10 cellular contexts compared by ENCODE assay signal in genomic region chr3:190038050-190038631, GRCh38.
A peak's percentile ranks its signal among the peaks of the same experiment; 100 is the strongest.
DNase-seq lines count a peak whose midpoint lies in the region; ATAC-seq and TF ChIP-seq lines count a peak whose summit lies in the region.
"Had no signal": no experiment of that assay in that cellular context is flagged by ENCODE, and none has a peak within 500 bp of the region (broad histone marks: within the 10 kb centered on the region; RNA-seq: fewer than 3 reads in every experiment).

No MANE protein-coding gene starts in this region.

- H3K27ac Mint-ChIP-seq in GM23338 (peak overlapping the region; percentile 89), neural progenitor cell (no peak overlapping the region)
- no peak overlapping the region for H3K27ac Mint-ChIP-seq in activated T-helper 17 cell treated with anti-CD3 and anti-CD28 coated beads, Interleukin-2, amount 50 U/mL, for 72 hours

- BruUV-seq in PC-3 (replicated peaks; lab: Mats Ljungman, UMichigan): no TSS peak

- H3K79me2 ChIP-seq in GM23338 (replicated peaks; ENCODE audit: insufficient read depth) (no peaks in the 10 kb centered on the region), PC-3 (ENCODE audit: low read length) (no peaks in the 10 kb centered on the region), neural progenitor cell (ENCODE audit: low read depth) (no peaks in the 10 kb centered on the region)

- H3K4me1 ChIP-seq in GM23338 (ENCODE audit: insufficient read depth) (peaks cover 46% of the 10 kb centered on the region), PC-3 (ENCODE audit: insufficient read depth, low read length) (peaks cover 9% of the 10 kb centered on the region; the same call in 1 of the 2 replicates), esophagus squamous epithelium (peaks cover 7 to 63% (median 12%) of the 10 kb centered on the region in 3 donors), neural progenitor cell (peaks cover 20% of the 10 kb centered on the region)

- H3F3A ChIP-seq in GM23338 (replicated peaks; ENCODE audit: low read depth) (no peaks in the 10 kb centered on the region), PC-3 (ENCODE audit: low read length, unreplicated experiment) (no peaks in the 10 kb centered on the region), neural progenitor cell (ENCODE audit: low read depth) (peaks cover 5% of the 10 kb centered on the region)

- 20 to 40% methylated on average over 2 to 4 of the region's 4 CpGs for WGBS in esophagus squamous epithelium, 2 donors

- no peak for TF ChIP-seq POLR2A in esophagus squamous epithelium (IDR thresholded peaks at IDR 0.05)

- H3K9me2 ChIP-seq in GM23338 (ENCODE audit: insufficient read depth) (no peaks in the 10 kb centered on the region), PC-3 (replicated peaks; ENCODE audit: low read length) (no peaks in the 10 kb centered on the region)

- TF ChIP-seq CTCF in GM23338 (conservative IDR thresholded peaks at IDR 0.05; ENCODE audit: low read depth in 2 of 2): no peak
- TF ChIP-seq CTCF in PC-3 (conservative IDR thresholded peaks at IDR 0.05; ENCODE audit: low read depth, low read length): no peak
- no peak for TF ChIP-seq CTCF in esophagus squamous epithelium (IDR thresholded peaks at IDR 0.05)
- TF ChIP-seq CTCF in neural progenitor cell (IDR thresholded peaks at IDR 0.05): no peak

- H3K4me3 ChIP-seq in GM23338: no peak overlapping the region
- no peak overlapping the region for H3K4me3 ChIP-seq in PC-3 (ENCODE audit: low read length)
- no peak overlapping the region for H3K4me3 ChIP-seq in esophagus squamous epithelium
- H3K4me3 ChIP-seq in neural progenitor cell: no peak overlapping the region
- H3K4me3 ChIP-seq: uterus had no signal

- H3K27me3 Mint-ChIP-seq in GM23338 (ENCODE audit: insufficient read depth, low read depth, poor library complexity) (peaks cover 2% of the 10 kb centered on the region), neural progenitor cell (ENCODE audit: insufficient read depth, low read depth) (no peaks in the 10 kb centered on the region)
- H3K27me3 Mint-ChIP-seq in activated T-helper 17 cell treated with anti-CD3 and anti-CD28 coated beads, Interleukin-2, amount 50 U/mL, for 72 hours: peaks cover 24% of the 10 kb centered on the region

- no peak overlapping the region for H3K4me2 ChIP-seq in GM23338
- H3K4me2 ChIP-seq in PC-3 (ENCODE audit: low read length): peak overlapping the region; percentile 32; the same call in 1 of the 2 replicates
- no peak overlapping the region for H3K4me2 ChIP-seq in neural progenitor cell

- H3K36me3 ChIP-seq in GM23338 (ENCODE audit: insufficient read depth) (no peaks in the 10 kb centered on the region), PC-3 (ENCODE audit: low read depth, low read length) (no peaks in the 10 kb centered on the region), esophagus squamous epithelium (no peaks in the 10 kb centered on the region), neural progenitor cell (no peaks in the 10 kb centered on the region)
- H3K36me3 ChIP-seq: uterus had no signal

- H3K4me3 Mint-ChIP-seq in GM23338 (no peak overlapping the region), neural progenitor cell (no peak overlapping the region)
- H3K4me3 Mint-ChIP-seq in activated T-helper 17 cell treated with anti-CD3 and anti-CD28 coated beads, Interleukin-2, amount 50 U/mL, for 72 hours: no peak overlapping the region

- H3K27ac ChIP-seq in GM23338 (ENCODE audit: low read depth) (no peak overlapping the region), PC-3 (ENCODE audit: low read length) (no peak overlapping the region), esophagus squamous epithelium (peak overlapping the region in 3 of 4 donors; percentile 26 to 77 (median 27)), neural progenitor cell (no peak overlapping the region)
- H3K27ac ChIP-seq: uterus had no signal

- no peaks in the 10 kb centered on the region for H4K20me1 ChIP-seq in GM23338 (replicated peaks; ENCODE audit: insufficient read depth)
- no peaks in the 10 kb centered on the region for H4K20me1 ChIP-seq in PC-3 (ENCODE audit: low read length)
- no peaks in the 10 kb centered on the region for H4K20me1 ChIP-seq in neural progenitor cell (ENCODE audit: low read depth)

- H3K9ac ChIP-seq in PC-3 (ENCODE audit: low read length) (no peak overlapping the region), neural progenitor cell (no peak overlapping the region)

- CTCF ChIA-PET in PC-3 (lab: Charles Lee): interaction anchor here (0.6 kb wide), 2 partner anchors 82 to 83 kb away, joined by 5 to 7 read pairs; no protein-coding TSS in a partner anchor

- peaks cover 67% of the 10 kb centered on the region for H3K4me1 Mint-ChIP-seq in GM23338
- peaks cover 26% of the 10 kb centered on the region for H3K4me1 Mint-ChIP-seq in neural progenitor cell
- H3K4me1 Mint-ChIP-seq in activated T-helper 17 cell treated with anti-CD3 and anti-CD28 coated beads, Interleukin-2, amount 50 U/mL, for 72 hours: no peaks in the 10 kb centered on the region

- intact Hi-C loops in PC-3 (cut with micrococcal nuclease): no loop called here
- intact Hi-C loops in esophagus squamous epithelium (cut with DNase I): no loop called here

- no peak overlapping the region for H2AFZ ChIP-seq in GM23338
- 0 out of 2 replicates have a peak overlapping the region, but pooled peaks have one; percentile 30 for H2AFZ ChIP-seq in PC-3 (ENCODE audit: low read length)
- no peak overlapping the region for H2AFZ ChIP-seq in neural progenitor cell (replicated peaks)

- H3K9me3 ChIP-seq in PC-3 (ENCODE audit: low read length): no peaks in the 10 kb centered on the region
- H3K9me3 ChIP-seq in esophagus squamous epithelium: no peaks in the 10 kb centered on the region
- no peaks in the 10 kb centered on the region for H3K9me3 ChIP-seq in neural progenitor cell (ENCODE audit: low read depth)
- H3K9me3 ChIP-seq: uterus had no signal

- POLR2A ChIA-PET in PC-3 (lab: Charles Lee; ENCODE audit: unreplicated experiment): interaction anchor here (0.6 kb wide), 2 partner anchors 54 to 62 kb away, joined by 5 to 17 read pairs; no protein-coding TSS in a partner anchor

- DNase-seq in GM23338 (ENCODE audit: low spot score) (no peak), PC-3 (peak; percentile 72), esophagus squamous epithelium (lab: John Stamatoyannopoulos, UW) (no peak), neural progenitor cell (ENCODE audit: low spot score) (peak; percentile 30), NCI-H1417 treated with DMSO at 0.1 percent for 48 hours (lab: John Stamatoyannopoulos, UW) (no peak)
- DNase-seq: occipital lobe had no signal

- H3K27me3 ChIP-seq in GM23338 (ENCODE audit: insufficient read depth) (no peaks in the 10 kb centered on the region), PC-3 (ENCODE audit: low read length) (no peaks in the 10 kb centered on the region), esophagus squamous epithelium (no peaks in the 10 kb centered on the region), neural progenitor cell (no peaks in the 10 kb centered on the region)
- H3K27me3 ChIP-seq: uterus had no signal

- no peak for ATAC-seq in GM23338
- peak; percentile 76 for ATAC-seq in PC-3
- ATAC-seq in activated T-helper 17 cell treated with anti-CD3 and anti-CD28 coated beads, Interleukin-2, amount 50 U/mL, for 72 hours (replicated peaks): no peak
- no peak for ATAC-seq in HG03439 (IDR thresholded peaks at IDR 0.05; ENCODE audit: unreplicated experiment)
- ATAC-seq in GM18873 (IDR thresholded peaks at IDR 0.05; ENCODE audit: low FRiP score, unreplicated experiment): no peak

- H3K36me3 Mint-ChIP-seq in GM23338 (ENCODE audit: low read depth): peaks cover 6% of the 10 kb centered on the region; the same call in 2 of the 3 replicates
- H3K36me3 Mint-ChIP-seq in neural progenitor cell: no peaks in the 10 kb centered on the region
- H3K36me3 Mint-ChIP-seq in activated T-helper 17 cell treated with anti-CD3 and anti-CD28 coated beads, Interleukin-2, amount 50 U/mL, for 72 hours (ENCODE audit: low read depth): no peaks in the 10 kb centered on the region

- no peaks in the 10 kb centered on the region; the same call in 1 of the 3 replicates for H3K9me3 Mint-ChIP-seq in GM23338
- H3K9me3 Mint-ChIP-seq in neural progenitor cell: peaks cover 3% of the 10 kb centered on the region
- no peaks in the 10 kb centered on the region for H3K9me3 Mint-ChIP-seq in activated T-helper 17 cell treated with anti-CD3 and anti-CD28 coated beads, Interleukin-2, amount 50 U/mL, for 72 hours

Comparison
In these comparisons a context has a peak if more than half of its experiments do, and no peak if none do; other contexts are left out.
1. DNase-seq: peak in PC-3 (single experiment) and neural progenitor cell (single experiment); none in GM23338 (single experiment), esophagus squamous epithelium (single experiment) and NCI-H1417 treated with DMSO at 0.1 percent for 48 hours (single experiment).
2. H3K27ac ChIP-seq: peak in esophagus squamous epithelium (3 of 4); none in GM23338 (single experiment), PC-3 (single experiment) and neural progenitor cell (single experiment).